30 cellular contexts compared by ENCODE assay signal in the genomic region with DNA sequence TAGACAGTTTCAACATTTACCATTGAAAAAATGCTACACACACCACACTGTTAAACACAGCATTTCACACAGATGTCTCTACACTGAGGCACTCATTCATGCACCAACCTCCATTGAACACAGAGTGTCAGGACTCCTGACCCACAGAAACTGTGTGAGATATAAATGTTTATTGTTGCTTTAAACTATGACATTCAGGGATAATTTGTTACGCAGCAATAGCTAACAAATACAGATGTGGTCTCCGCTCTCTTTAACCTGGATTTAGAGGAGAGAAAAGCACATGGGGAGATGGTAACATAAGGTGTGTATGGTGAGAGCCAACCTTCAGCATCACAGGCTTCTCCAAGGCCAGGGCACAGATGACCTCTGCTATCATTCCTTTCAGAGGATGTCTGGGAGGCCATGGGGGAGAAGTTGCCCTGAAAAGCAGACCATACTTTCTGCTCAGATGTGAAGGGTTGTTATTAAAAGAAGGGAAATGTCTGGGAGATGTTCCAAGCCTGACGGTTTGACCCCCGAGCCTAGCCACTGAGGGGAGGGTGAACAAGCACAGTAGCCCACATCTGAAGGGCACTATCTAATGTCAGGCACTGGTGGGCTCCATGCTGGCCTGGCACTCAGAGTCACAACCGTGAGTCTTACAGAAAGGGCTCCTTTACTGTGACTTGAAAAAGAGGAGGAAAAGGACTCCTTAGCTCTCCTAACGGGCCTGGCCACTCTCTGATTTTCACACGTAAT.
"Had no signal": no experiment of that assay in that cellular context is flagged by ENCODE, and none has a peak within 500 bp of the region (broad histone marks: within the 10 kb centered on the region; RNA-seq: fewer than 3 reads in every experiment).

No MANE protein-coding gene starts in this region.

- H3K4me3 ChIP-seq: adrenal gland, body of pancreas, breast epithelium, Peyer's patch, SJSA1 had no signal

- H3K27me3 ChIP-seq: adrenal gland, body of pancreas, breast epithelium, Peyer's patch, SJSA1 had no signal

- H3K4me2 ChIP-seq: KMS-11, SK-N-SH had no signal

- H3K27ac ChIP-seq: adrenal gland, body of pancreas, breast epithelium, KMS-11, Peyer's patch, SJSA1 had no signal

- H3K4me1 ChIP-seq: Peyer's patch, SJSA1 had no signal

- H3K9me3 ChIP-seq: adrenal gland, body of pancreas, breast epithelium, Peyer's patch, SJSA1, SK-N-SH had no signal

- H3K36me3 ChIP-seq: adrenal gland, breast epithelium, Peyer's patch, SJSA1 had no signal

- ATAC-seq: activated CD8-positive, alpha-beta memory T cell treated with anti-CD3 and anti-CD28 coated beads, Interleukin-2, amount 10 ng/mL, durations not matched to agents 7 days and 5 days; activated naive CD4-positive, alpha-beta T cell treated with anti-CD3 and anti-CD28 coated beads, Interleukin-2, amount 50 U/mL, for 72 hours; body of pancreas; PC-3 had no signal

- H3K27ac Mint-ChIP-seq: activated CD4-positive, alpha-beta T cell treated with anti-CD3 and anti-CD28 coated beads, Interleukin-2, amount 10 ng/mL, durations not matched to agents 24 days and 14 days; activated CD8-positive, alpha-beta memory T cell treated with anti-CD3 and anti-CD28 coated beads, Interleukin-2, amount 10 ng/mL, durations not matched to agents 7 days and 5 days; activated naive CD4-positive, alpha-beta T cell treated with anti-CD3 and anti-CD28 coated beads for 36 hours; activated naive CD4-positive, alpha-beta T cell treated with anti-CD3 and anti-CD28 coated beads, Interleukin-2, amount 50 U/mL, for 72 hours; activated T-helper 2 cell treated with anti-CD3 and anti-CD28 coated beads, Interferon-gamma antibody, Interleukin-2, Interleukin-4, amounts not matched to agents 10 μg/mL and 5 μg/mL and 100 μg/mL, durations not matched to agents 14 hours and 24 hours and 36 hours; T-helper 1 cell treated with Interleukin-12 subunit alpha and Interleukin-12 subunit beta and Interleukin-4 antibody, amounts not matched to agents 30 μg/mL and 1 μg/mL, for 36 hours; T-helper 2 cell treated with Interferon-gamma antibody and Interleukin-4, amounts not matched to agents 5 μg/mL and 100 μg/mL, for 36 hours had no signal

- H3K9me2 ChIP-seq: SK-N-SH had no signal

- H3K4me3 Mint-ChIP-seq: activated CD4-positive, alpha-beta T cell treated with anti-CD3 and anti-CD28 coated beads, Interleukin-2, amount 10 ng/mL, durations not matched to agents 24 days and 14 days; activated CD8-positive, alpha-beta memory T cell treated with anti-CD3 and anti-CD28 coated beads, Interleukin-2, amount 10 ng/mL, durations not matched to agents 7 days and 5 days; activated naive CD4-positive, alpha-beta T cell treated with anti-CD3 and anti-CD28 coated beads for 36 hours; T-helper 1 cell treated with Interleukin-12 subunit alpha and Interleukin-12 subunit beta and Interleukin-4 antibody, amounts not matched to agents 30 μg/mL and 1 μg/mL, for 36 hours; T-helper 2 cell treated with Interferon-gamma antibody and Interleukin-4, amounts not matched to agents 5 μg/mL and 100 μg/mL, for 36 hours had no signal

- H3K36me3 Mint-ChIP-seq: activated CD8-positive, alpha-beta memory T cell treated with anti-CD3 and anti-CD28 coated beads, Interleukin-2, amount 10 ng/mL, durations not matched to agents 7 days and 5 days had no signal

- H3K9me3 Mint-ChIP-seq: activated T-helper 2 cell treated with anti-CD3 and anti-CD28 coated beads, Interferon-gamma antibody, Interleukin-2, Interleukin-4, amounts not matched to agents 10 μg/mL and 5 μg/mL and 100 μg/mL, durations not matched to agents 14 hours and 24 hours and 36 hours; T-helper 2 cell treated with Interferon-gamma antibody and Interleukin-4, amounts not matched to agents 5 μg/mL and 100 μg/mL, for 36 hours had no signal

- H3K9ac ChIP-seq: KMS-11, SK-N-SH had no signal

- DNase-seq: activated CD4-positive, alpha-beta T cell treated with anti-CD3 and anti-CD28 coated beads, Interleukin-2, amount 10 ng/mL, durations not matched to agents 24 days and 14 days; activated CD4-positive, alpha-beta T cell treated with anti-CD3 and anti-CD28 coated beads, Interleukin-2, amount 50 U/mL, for 4 hours; activated CD8-positive, alpha-beta memory T cell treated with anti-CD3 and anti-CD28 coated beads, Interleukin-2, amount 50 U/mL, for 48 hours; activated gamma-delta T cell; activated naive CD4-positive, alpha-beta T cell treated with anti-CD3 and anti-CD28 coated beads for 36 hours; body of pancreas; MM.1S; MV-4-11; NCI-H1092; NCI-H1436 treated with DMSO at 0.1 percent for 48 hours; NCI-H1694 treated with DMSO at 0.1 percent for 48 hours; NCI-H2029; NCI-H510A; NCI-H526; NCI-H748 treated with DMSO at 0.1 percent for 48 hours; NK-92 treated with Interleukin-12 subunit alpha and Interleukin-12 subunit beta, amount 100 ng/mL, for 24 hours; PC-3; Peyer's patch; RPMI8226; SHP77 treated with DMSO at 0.1 percent for 48 hours; SK-N-SH had no signal

- H3K4me1 Mint-ChIP-seq: activated CD4-positive, alpha-beta T cell treated with anti-CD3 and anti-CD28 coated beads, Interleukin-2, amount 10 ng/mL, durations not matched to agents 24 days and 14 days; activated CD8-positive, alpha-beta memory T cell treated with anti-CD3 and anti-CD28 coated beads, Interleukin-2, amount 10 ng/mL, durations not matched to agents 7 days and 5 days had no signal
